Comparison of ENCODE assay signal across 10 cellular contexts in the genomic region with DNA sequence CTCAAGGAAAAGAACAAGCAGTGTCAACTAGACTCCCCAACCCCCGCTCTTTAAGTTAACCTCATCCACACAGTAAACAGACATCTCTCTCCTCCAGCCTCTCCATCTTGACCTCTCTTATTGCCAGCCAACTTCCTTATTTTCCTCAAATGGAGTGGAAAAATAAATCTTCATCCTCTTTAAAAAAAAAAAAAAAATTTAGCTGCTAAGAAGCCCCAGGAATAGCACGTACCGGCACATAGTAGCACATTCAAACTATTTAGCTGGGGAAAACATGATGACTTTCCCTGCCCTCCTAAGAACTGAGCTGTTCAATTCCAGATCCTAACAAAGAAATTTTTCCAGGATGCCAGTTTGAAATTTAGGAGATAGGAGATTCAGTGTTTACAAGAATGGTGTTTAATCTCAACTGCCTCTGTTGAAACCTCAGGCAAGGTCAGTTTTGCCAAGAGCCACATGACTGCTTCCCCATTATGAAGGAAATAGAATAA.
DNase-seq lines count a peak whose midpoint lies in the region; ATAC-seq and TF ChIP-seq lines count a peak whose summit lies in the region.
"Had no signal": no experiment of that assay in that cellular context is flagged by ENCODE, and none has a peak within 500 bp of the region (broad histone marks: within the 10 kb centered on the region; RNA-seq: fewer than 3 reads in every experiment).

No MANE protein-coding gene starts in this region.

- intact Hi-C loops in breast epithelium (cut with DNase I; ENCODE audit: low total_unique reads) = no loop called here
- intact Hi-C loops in thyroid gland (cut with DNase I) = no loop called here

- no peak overlapping the region for H4K91ac ChIP-seq in mesenchymal stem cell (ENCODE audit: low read length)

- H2BK120ac ChIP-seq in mesenchymal stem cell (ENCODE audit: low read depth, low read length) = peak overlapping the region; percentile 92

- H2AFZ ChIP-seq in mesenchymal stem cell (ENCODE audit: low read depth, low read length) = no peak overlapping the region

- no peak overlapping the region for H3K14ac ChIP-seq in mesenchymal stem cell (ENCODE audit: low read length in 2 of 2)

- peaks cover 0 to 4% of the 10 kb centered on the region in 2 donors for H3K4me1 ChIP-seq in breast epithelium
- peaks cover 7% of the 10 kb centered on the region for H3K4me1 ChIP-seq in mesenchymal stem cell (ENCODE audit: control insufficient read depth, insufficient read depth, low read depth, low read length)
- H3K4me1 ChIP-seq in thyroid gland = peaks cover 12 to 23% of the 10 kb centered on the region in 2 donors
- H3K4me1 ChIP-seq in BE2C = no peaks in the 10 kb centered on the region

- peak overlapping the region; percentile 64 to 72 for H3K27ac ChIP-seq in breast epithelium
- H3K27ac ChIP-seq in mesenchymal stem cell (ENCODE audit: low read length, poor library complexity, severe bottlenecking) = peak overlapping the region; percentile 7
- peak overlapping the region; percentile 9 to 64 (median 27) for H3K27ac ChIP-seq in thyroid gland

- no peak overlapping the region for H3K4ac ChIP-seq in mesenchymal stem cell (ENCODE audit: low read depth in 1 of 2, low read length in 2 of 2)

- peaks cover 1% of the 10 kb centered on the region for H3K79me1 ChIP-seq in mesenchymal stem cell (replicated peaks; ENCODE audit: low read length, poor library complexity, severe bottlenecking)

- peak overlapping the region; percentile 32 for H3K9ac ChIP-seq in mesenchymal stem cell (ENCODE audit: low read length)

- peak overlapping the region in 1 of 2 experiments; percentile 19 for H3K18ac ChIP-seq in mesenchymal stem cell (ENCODE audit: low read depth in 1 of 2, low read length in 2 of 2)

- H3K9me3 ChIP-seq in breast epithelium (no peaks in the 10 kb centered on the region), mesenchymal stem cell (ENCODE audit: control insufficient read depth, low read length) (no peaks in the 10 kb centered on the region), thyroid gland (no peaks in the 10 kb centered on the region), BE2C (no peaks in the 10 kb centered on the region)

- no peak overlapping the region for H2BK12ac ChIP-seq in mesenchymal stem cell (ENCODE audit: low read length in 2 of 2)

- H3K4me3 ChIP-seq in breast epithelium (no peak overlapping the region), mesenchymal stem cell (ENCODE audit: insufficient read depth in 1 of 2, low read depth in 1 of 2, low read length in 2 of 2) (no peak overlapping the region), thyroid gland (replicated peaks in 1 of 3) (no peak overlapping the region), BE2C (ENCODE audit: low read depth, low read length) (no peak overlapping the region)
- H3K4me3 ChIP-seq: lung had no signal

- H4K8ac ChIP-seq in mesenchymal stem cell (ENCODE audit: low read length) = no peak overlapping the region

- no peak overlapping the region for H3K23ac ChIP-seq in mesenchymal stem cell (ENCODE audit: low read length in 2 of 2)

- ATAC-seq in SK-N-SH treated with all-trans-retinoic acid at 6 μM for 48 hours = no peak

- no peak for TF ChIP-seq POLR2A in breast epithelium (IDR thresholded peaks at IDR 0.05)
- no peak for TF ChIP-seq POLR2A in thyroid gland (IDR thresholded peaks at IDR 0.05)

- no peak overlapping the region for H2BK15ac ChIP-seq in mesenchymal stem cell (ENCODE audit: low read depth, poor library complexity, severe bottlenecking)

- WGBS in mesenchymal stem cell = 10% methylated on average over 3 of the region's 3 CpGs
- 74 to 81% methylated on average over 3 of the region's 3 CpGs for WGBS in thyroid gland, 2 donors

- no peak overlapping the region for H3K4me2 ChIP-seq in mesenchymal stem cell (ENCODE audit: low read length, poor library complexity, severe bottlenecking)

- H2BK5ac ChIP-seq in mesenchymal stem cell (ENCODE audit: low read depth, low read length, poor library complexity, severe bottlenecking) = no peak overlapping the region

- H2AK5ac ChIP-seq in mesenchymal stem cell (ENCODE audit: low read length, severe bottlenecking) = no peak overlapping the region

- H3K36me3 ChIP-seq in breast epithelium (no peaks in the 10 kb centered on the region), mesenchymal stem cell (ENCODE audit: control insufficient read depth in 1 of 2, insufficient read depth in 2 of 2, low read depth in 1 of 2, low read length in 2 of 2) (no peaks in the 10 kb centered on the region), thyroid gland (no peaks in the 10 kb centered on the region), BE2C (no peaks in the 10 kb centered on the region)

- DNase-seq in NOMO-1 treated with DMSO at 0.1 percent for 48 hours (lab: John Stamatoyannopoulos, UW; ENCODE audit: unreplicated experiment) = peak; percentile 6
- no peak for DNase-seq in NOMO-1 treated with dmso at 0.1 percent for 144 hours (lab: John Stamatoyannopoulos, UW; ENCODE audit: unreplicated experiment)
- no peak for DNase-seq in breast epithelium (ENCODE audit: low spot score in 2 of 2)
- DNase-seq in mesenchymal stem cell = peak; percentile 72
- no peak for DNase-seq in thyroid gland
- no peak for DNase-seq in BE2C
- no peak for DNase-seq in LoVo (ENCODE audit: low spot score)
- DNase-seq: NCI-H2081 treated with DMSO at 0.1 percent for 48 hours had no signal

- H3K27me3 ChIP-seq in breast epithelium (no peaks in the 10 kb centered on the region), mesenchymal stem cell (ENCODE audit: control insufficient read depth in 1 of 2, insufficient read depth in 1 of 2, low read length in 2 of 2) (no peaks in the 10 kb centered on the region), thyroid gland (no peaks in the 10 kb centered on the region), BE2C (no peaks in the 10 kb centered on the region; the same call in 1 of the 2 replicates)

- TF ChIP-seq CTCF in breast epithelium (IDR thresholded peaks at IDR 0.05) = no peak
- no peak for TF ChIP-seq CTCF in thyroid gland (IDR thresholded peaks at IDR 0.05)
- TF ChIP-seq CTCF in BE2C (IDR thresholded peaks at IDR 0.05; ENCODE audit: low read depth, low read length) = no peak

TF ChIP-seq in SK-N-SH treated with all-trans-retinoic acid at 6 μM for 48 hours, 23 proteins besides CTCF, POLR2A, EP300 and RAD21:
- TF ChIP-seq SNAI2 (CRISPR knock-in tag; IDR thresholded peaks at IDR 0.05) (no peak), ZNF8 (CRISPR knock-in tag; IDR thresholded peaks at IDR 0.05) (no peak), ZNF70 (CRISPR knock-in tag; IDR thresholded peaks at IDR 0.05) (no peak), ARNTL (CRISPR knock-in tag; IDR thresholded peaks at IDR 0.05; ENCODE audit: borderline replicate concordance, low read depth) (no peak), TOX (CRISPR knock-in tag; IDR thresholded peaks at IDR 0.05; ENCODE audit: borderline replicate concordance) (no peak)
- TF ChIP-seq, protein P1, sequence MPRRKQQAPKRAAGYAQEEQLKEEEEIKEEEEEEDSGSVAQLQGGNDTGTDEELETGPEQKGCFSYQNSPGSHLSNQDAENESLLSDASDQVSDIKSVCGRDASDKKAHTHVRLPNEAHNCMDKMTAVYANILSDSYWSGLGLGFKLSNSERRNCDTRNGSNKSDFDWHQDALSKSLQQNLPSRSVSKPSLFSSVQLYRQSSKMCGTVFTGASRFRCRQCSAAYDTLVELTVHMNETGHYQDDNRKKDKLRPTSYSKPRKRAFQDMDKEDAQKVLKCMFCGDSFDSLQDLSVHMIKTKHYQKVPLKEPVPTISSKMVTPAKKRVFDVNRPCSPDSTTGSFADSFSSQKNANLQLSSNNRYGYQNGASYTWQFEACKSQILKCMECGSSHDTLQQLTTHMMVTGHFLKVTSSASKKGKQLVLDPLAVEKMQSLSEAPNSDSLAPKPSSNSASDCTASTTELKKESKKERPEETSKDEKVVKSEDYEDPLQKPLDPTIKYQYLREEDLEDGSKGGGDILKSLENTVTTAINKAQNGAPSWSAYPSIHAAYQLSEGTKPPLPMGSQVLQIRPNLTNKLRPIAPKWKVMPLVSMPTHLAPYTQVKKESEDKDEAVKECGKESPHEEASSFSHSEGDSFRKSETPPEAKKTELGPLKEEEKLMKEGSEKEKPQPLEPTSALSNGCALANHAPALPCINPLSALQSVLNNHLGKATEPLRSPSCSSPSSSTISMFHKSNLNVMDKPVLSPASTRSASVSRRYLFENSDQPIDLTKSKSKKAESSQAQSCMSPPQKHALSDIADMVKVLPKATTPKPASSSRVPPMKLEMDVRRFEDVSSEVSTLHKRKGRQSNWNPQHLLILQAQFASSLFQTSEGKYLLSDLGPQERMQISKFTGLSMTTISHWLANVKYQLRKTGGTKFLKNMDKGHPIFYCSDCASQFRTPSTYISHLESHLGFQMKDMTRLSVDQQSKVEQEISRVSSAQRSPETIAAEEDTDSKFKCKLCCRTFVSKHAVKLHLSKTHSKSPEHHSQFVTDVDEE (CRISPR knock-in tag; IDR thresholded peaks at IDR 0.05) = no peak

Comparison
In these comparisons a context has a peak if more than half of its experiments do, and no peak if none do; other contexts are left out.
1. DNase-seq: peak in NOMO-1 treated with DMSO at 0.1 percent for 48 hours (single experiment) and mesenchymal stem cell (single experiment); none in NOMO-1 treated with dmso at 0.1 percent for 144 hours (single experiment), breast epithelium (0 of 2), thyroid gland (0 of 2), BE2C (single experiment) and LoVo (single experiment).
2. H3K27ac ChIP-seq: peak in every context shown above with its lines; median percentile 68 in breast epithelium; 27 in thyroid gland; 7 in mesenchymal stem cell.